8 cellular contexts compared by ENCODE assay signal in the genomic region with DNA sequence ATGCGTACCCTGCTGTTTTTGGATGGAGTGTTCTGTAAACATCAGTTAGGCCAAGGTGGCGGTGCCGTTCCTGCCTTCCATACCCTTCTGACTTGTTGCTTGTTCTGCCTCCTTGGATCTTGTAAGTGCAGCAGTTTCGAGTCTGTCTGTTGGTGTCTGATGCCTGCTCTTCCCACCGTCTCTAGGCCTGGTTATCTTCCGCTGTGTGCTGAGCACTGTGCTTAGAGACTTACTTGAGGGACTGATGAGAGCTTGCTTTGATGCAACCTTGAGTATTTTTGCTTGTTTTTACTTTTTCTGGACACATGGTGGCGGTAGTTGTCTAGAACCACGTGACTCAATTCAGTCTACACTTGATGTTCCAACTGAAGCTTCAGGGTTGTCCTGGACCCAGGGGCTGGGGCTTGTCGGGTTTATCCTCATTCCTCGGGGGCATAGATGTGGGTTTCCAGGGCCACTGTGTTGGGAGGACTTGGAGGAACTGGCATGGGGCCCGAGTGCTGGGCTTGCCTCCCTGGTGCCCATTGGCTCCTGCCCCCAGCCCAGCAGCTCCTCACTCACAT. TPM values are rescaled to one million over a fixed set of nuclear protein-coding genes. Genes with fewer than 3 reads are reported as not detected.
DNase-seq lines count a peak whose midpoint lies in the region; ATAC-seq, FAIRE-seq and TF ChIP-seq lines count a peak whose summit lies in the region.

No MANE protein-coding gene starts in this region.

- TF ChIP-seq CTCF in SK-N-SH (IDR thresholded peaks at IDR 0.05): peak; percentile 44; the same call in 1 of the 2 replicates
- TF ChIP-seq CTCF in testis (IDR thresholded peaks at IDR 0.05): no peak

- 49% methylated on average over 11 of the region's 11 CpGs for WGBS in SK-N-SH (ENCODE audit: low lambda C conversion rate)
- 84 to 92% methylated on average over 10 to 11 of the region's 11 CpGs for WGBS in testis, 2 donors

- no peak for TF ChIP-seq POLR2A in H54 (IDR thresholded peaks at IDR 0.05; ENCODE audit: low read depth, low read length)
- no peak for TF ChIP-seq POLR2A in testis (IDR thresholded peaks at IDR 0.05)

- no peak for FAIRE-seq in H54 (lab: Jason Lieb, UNC)

- no peaks in the 10 kb centered on the region for H3K79me2 ChIP-seq in SK-N-SH (ENCODE audit: insufficient read depth)

- peak; percentile 21; the same call in 1 of the 2 replicates for TF ChIP-seq RAD21 in SK-N-SH (IDR thresholded peaks at IDR 0.05; ENCODE audit: low read length)

- no peaks in the 10 kb centered on the region for H3K27me3 ChIP-seq in SK-N-SH (ENCODE audit: insufficient read depth)
- H3K27me3 ChIP-seq in testis: no peaks in the 10 kb centered on the region

- no peak overlapping the region for H3K4me2 ChIP-seq in SK-N-SH

- no peaks in the 10 kb centered on the region; a peak in 1 of 4 replicates for H3K4me1 ChIP-seq in SK-N-SH (ENCODE audit: control insufficient read depth in 1 of 2, insufficient read depth in 2 of 2, low read depth in 1 of 2, low read length in 1 of 2)
- H3K4me1 ChIP-seq in testis: peaks cover 2% of the 10 kb centered on the region

- no peaks in the 10 kb centered on the region for H3F3A ChIP-seq in SK-N-SH (replicated peaks; ENCODE audit: insufficient read depth)

- H3K36me3 ChIP-seq in SK-N-SH (replicated peaks in 1 of 2; ENCODE audit: control insufficient read depth in 1 of 2, insufficient read depth in 2 of 2, low read length in 1 of 2) (no peaks in the 10 kb centered on the region), testis (ENCODE audit: low read depth, missing control alignments) (no peaks in the 10 kb centered on the region)

- CTCF ChIA-PET in SK-N-SH (lab: Yijun Ruan, JAX): interaction anchor here (0.9 to 2.0 kb wide), 8 partner anchors 14 to 178 kb away, joined by 3 to 7 read pairs (median 4); no protein-coding TSS in a partner anchor

- intact Hi-C loops in testis (cut with DNase I; ENCODE audit: low total_unique reads): no loop called here

- ATAC-seq in GM21515 (IDR thresholded peaks at IDR 0.05; ENCODE audit: unreplicated experiment) (no peak), GM19023 (IDR thresholded peaks at IDR 0.05; ENCODE audit: unreplicated experiment) (no peak)

- POLR2A ChIA-PET in SK-N-SH (lab: Yijun Ruan, JAX): no interaction called here

- no peak overlapping the region for H3K9ac ChIP-seq in SK-N-SH

- peak; percentile 7 for DNase-seq in NCI-H1092 treated with DMSO at 0.1 percent for 48 hours (lab: John Stamatoyannopoulos, UW)
- no peak for DNase-seq in NCI-H1092 (lab: John Stamatoyannopoulos, UW)
- DNase-seq in H54 (ENCODE audit: insufficient read length, low spot score): peak; percentile 35
- peak; percentile 40 for DNase-seq in SK-N-SH
- peak; percentile 8 for DNase-seq in left kidney (ENCODE audit: low read depth, low spot score)
- DNase-seq in testis: no peak

- H4K20me1 ChIP-seq in SK-N-SH (ENCODE audit: insufficient read depth): no peaks in the 10 kb centered on the region

- H3K4me3 ChIP-seq in SK-N-SH (ENCODE audit: low read depth in 2 of 2, low read length in 1 of 2): no peak overlapping the region
- H3K4me3 ChIP-seq in testis: no peak overlapping the region

- no peak overlapping the region for H3K27ac ChIP-seq in SK-N-SH (ENCODE audit: low read depth in 2 of 2, low read length in 1 of 2)
- no peak overlapping the region for H3K27ac ChIP-seq in testis

- no peak overlapping the region for H2AFZ ChIP-seq in SK-N-SH (ENCODE audit: low read depth)

- no peaks in the 10 kb centered on the region for H3K9me3 ChIP-seq in SK-N-SH
- no peaks in the 10 kb centered on the region for H3K9me3 ChIP-seq in testis

- H3K9me2 ChIP-seq in SK-N-SH: no peaks in the 10 kb centered on the region

- TF ChIP-seq EP300 in SK-N-SH (IDR thresholded peaks at IDR 0.05; ENCODE audit: borderline replicate concordance in 1 of 2, low read depth in 1 of 2, low read length in 1 of 2): no peak

TF ChIP-seq in SK-N-SH, 30 proteins besides CTCF, POLR2A, EP300 and RAD21:
- TF ChIP-seq FOSL2 (IDR thresholded peaks at IDR 0.05; ENCODE audit: borderline replicate concordance, low read depth): no peak
- TF ChIP-seq EZH2phosphoT487 (IDR thresholded peaks at IDR 0.05; ENCODE audit: borderline replicate concordance, low read depth): no peak
- TF ChIP-seq, protein P1, sequence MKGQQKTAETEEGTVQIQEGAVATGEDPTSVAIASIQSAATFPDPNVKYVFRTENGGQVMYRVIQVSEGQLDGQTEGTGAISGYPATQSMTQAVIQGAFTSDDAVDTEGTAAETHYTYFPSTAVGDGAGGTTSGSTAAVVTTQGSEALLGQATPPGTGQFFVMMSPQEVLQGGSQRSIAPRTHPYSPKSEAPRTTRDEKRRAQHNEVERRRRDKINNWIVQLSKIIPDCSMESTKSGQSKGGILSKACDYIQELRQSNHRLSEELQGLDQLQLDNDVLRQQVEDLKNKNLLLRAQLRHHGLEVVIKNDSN (IDR thresholded peaks at IDR 0.05; ENCODE audit: borderline replicate concordance, low read depth): peak; percentile 79; the same call in 1 of the 2 replicates
- no peak for TF ChIP-seq GATA2 (CRISPR knock-in tag; IDR thresholded peaks at IDR 0.05)
- TF ChIP-seq, protein P2, sequence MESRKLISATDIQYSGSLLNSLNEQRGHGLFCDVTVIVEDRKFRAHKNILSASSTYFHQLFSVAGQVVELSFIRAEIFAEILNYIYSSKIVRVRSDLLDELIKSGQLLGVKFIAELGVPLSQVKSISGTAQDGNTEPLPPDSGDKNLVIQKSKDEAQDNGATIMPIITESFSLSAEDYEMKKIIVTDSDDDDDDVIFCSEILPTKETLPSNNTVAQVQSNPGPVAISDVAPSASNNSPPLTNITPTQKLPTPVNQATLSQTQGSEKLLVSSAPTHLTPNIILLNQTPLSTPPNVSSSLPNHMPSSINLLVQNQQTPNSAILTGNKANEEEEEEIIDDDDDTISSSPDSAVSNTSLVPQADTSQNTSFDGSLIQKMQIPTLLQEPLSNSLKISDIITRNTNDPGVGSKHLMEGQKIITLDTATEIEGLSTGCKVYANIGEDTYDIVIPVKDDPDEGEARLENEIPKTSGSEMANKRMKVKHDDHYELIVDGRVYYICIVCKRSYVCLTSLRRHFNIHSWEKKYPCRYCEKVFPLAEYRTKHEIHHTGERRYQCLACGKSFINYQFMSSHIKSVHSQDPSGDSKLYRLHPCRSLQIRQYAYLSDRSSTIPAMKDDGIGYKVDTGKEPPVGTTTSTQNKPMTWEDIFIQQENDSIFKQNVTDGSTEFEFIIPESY (IDR thresholded peaks at IDR 0.05; ENCODE audit: borderline replicate concordance, low read depth): no peak

RNA-seq across cellular contexts. Expression of a gene that starts 14.4 kb away (rescaled TPM):
- polyA plus RNA-seq in SK-N-SH (2012; rRNA removed) (0.78 and 1.2 TPM in 2 replicates), testis (ENCODE audit: insufficient read depth, low read depth, low replicate concordance) (2.7 TPM)
- polyA plus RNA-seq in SK-N-SH (2012; cell fraction: cytosol; rRNA removed): 0.46 and 0.55 TPM in 2 replicates
- 0.32 and 0.43 TPM in 2 replicates for polyA plus RNA-seq in SK-N-SH (2012; cell fraction: nucleus; rRNA removed)
- 1 to 10 TPM; 1.7 to 1.8 TPM for total RNA-seq in testis

RNA-seq across cellular contexts. Expression of a gene that starts 15.0 kb away (rescaled TPM):
- polyA plus RNA-seq in SK-N-SH (2012; rRNA removed): 2.1 and 3.4 TPM in 2 replicates
- polyA plus RNA-seq in SK-N-SH (2012; cell fraction: cytosol; rRNA removed): 0.46 and 0.51 TPM in 2 replicates
- polyA plus RNA-seq in SK-N-SH (2012; cell fraction: nucleus; rRNA removed): 18.0 and 20.6 TPM in 2 replicates
- 10 to 100 TPM; 11.6 to 13.1 TPM for total RNA-seq in testis
- polyA plus RNA-seq in testis (ENCODE audit: insufficient read depth, low read depth, low replicate concordance): 1.6 TPM

RNA-seq across cellular contexts. Expression of a gene that starts 44.8 kb away (rescaled TPM):
- polyA plus RNA-seq in SK-N-SH (2012; rRNA removed) (86.4 and 90.7 TPM in 2 replicates), testis (ENCODE audit: insufficient read depth, low read depth, low replicate concordance) (76.1 TPM)
- polyA plus RNA-seq in SK-N-SH (2012; cell fraction: cytosol; rRNA removed): 37.8 and 49.0 TPM in 2 replicates
- polyA plus RNA-seq in SK-N-SH (2012; cell fraction: nucleus; rRNA removed): 284 and 357 TPM in 2 replicates
- 10 to 100 TPM; 72.9 to 84.8 TPM for total RNA-seq in testis

RNA-seq across cellular contexts. Expression of a gene that starts 59.7 kb away (rescaled TPM):
- polyA plus RNA-seq in SK-N-SH (2012; rRNA removed): 6.2 and 6.6 TPM in 2 replicates
- polyA plus RNA-seq in SK-N-SH (2012; cell fraction: cytosol; rRNA removed): 3.1 and 5.0 TPM in 2 replicates
- polyA plus RNA-seq in SK-N-SH (2012; cell fraction: nucleus; rRNA removed): 12.6 and 16.0 TPM in 2 replicates
- 10 to 100 TPM; 24.8 to 49.5 TPM for total RNA-seq in testis
- 91.5 TPM for polyA plus RNA-seq in testis (ENCODE audit: insufficient read depth, low read depth, low replicate concordance)

Comparison
In these comparisons a context has a peak if more than half of its experiments do, and no peak if none do; other contexts are left out.
1. DNase-seq: peak in NCI-H1092 treated with DMSO at 0.1 percent for 48 hours (single experiment), H54 (single experiment), SK-N-SH (single experiment) and left kidney (single experiment); none in NCI-H1092 (single experiment) and testis (single experiment).